11 cellular contexts compared by ENCODE assay signal in genomic region chr6:85670573-85670972, GRCh38. TPM values are rescaled to one million over a fixed set of nuclear protein-coding genes. Genes with fewer than 3 reads are reported as not detected.
DNase-seq lines count a peak whose midpoint lies in the region; ATAC-seq, FAIRE-seq and TF ChIP-seq lines count a peak whose summit lies in the region.
"Had no signal": no experiment of that assay in that cellular context is flagged by ENCODE, and none has a peak within 500 bp of the region (broad histone marks: within the 10 kb centered on the region; RNA-seq: fewer than 3 reads in every experiment).

No MANE protein-coding gene starts in this region.

- H3K23me2 ChIP-seq in H1 (ENCODE audit: low read depth, low read length), result no peaks in the 10 kb centered on the region

- H3K23ac ChIP-seq in H1 (ENCODE audit: insufficient read length), result no peak overlapping the region

- H3K79me1 ChIP-seq in H1 (ENCODE audit: low read depth, low read length), result no peaks in the 10 kb centered on the region

- H2BK12ac ChIP-seq in H1 (ENCODE audit: low read depth, low read length), result no peak overlapping the region

- H2BK5ac ChIP-seq in H1 (ENCODE audit: low read depth, low read length), result peak overlapping the region; percentile 76; the same call in 1 of the 2 replicates

- no peak overlapping the region for H3K4ac ChIP-seq in H1 (replicated peaks; ENCODE audit: insufficient read length, low read depth, low read length)

- no peak for ATAC-seq in HG03571 (IDR thresholded peaks at IDR 0.05; ENCODE audit: unreplicated experiment)
- ATAC-seq in HG03432 (IDR thresholded peaks at IDR 0.05; ENCODE audit: unreplicated experiment), result no peak

- H4K91ac ChIP-seq in H1 (replicated peaks; ENCODE audit: insufficient read length, low read length), result no peak overlapping the region

- H4K20me1 ChIP-seq in H1 (replicated peaks in 1 of 2; ENCODE audit: control insufficient read depth in 1 of 2, insufficient read depth in 2 of 2, low read length in 2 of 2), result peaks cover 5 to 10% of the 10 kb centered on the region in 2 experiments

- peak overlapping the region; percentile 18 for H3K27ac Mint-ChIP-seq in activated naive CD4-positive, alpha-beta T cell treated with anti-CD3 and anti-CD28 coated beads for 36 hours

- no peak overlapping the region for H4K8ac ChIP-seq in H1 (ENCODE audit: extremely low read depth, insufficient read depth, low read length)

- FAIRE-seq in H1 (lab: Jason Lieb, UNC), result no peak

- H3K27me3 Mint-ChIP-seq in activated naive CD4-positive, alpha-beta T cell treated with anti-CD3 and anti-CD28 coated beads for 36 hours (ENCODE audit: low read depth), result no peaks in the 10 kb centered on the region

- H3K4me3 ChIP-seq in H1 (ENCODE audit: extremely low read depth in 1 of 4, insufficient read depth in 2 of 4, low read depth in 3 of 4, low read length in 4 of 4) (no peak overlapping the region), spleen (no peak overlapping the region), transverse colon (no peak overlapping the region)

- H3K4me3 Mint-ChIP-seq in activated naive CD4-positive, alpha-beta T cell treated with anti-CD3 and anti-CD28 coated beads for 36 hours, result peak overlapping the region; percentile 21

- H2AK5ac ChIP-seq in H1 (ENCODE audit: low read depth, low read length), result peak overlapping the region; percentile 90; the same call in 1 of the 2 replicates

- H3K4me1 ChIP-seq in H1 (replicated peaks in 1 of 4; ENCODE audit: control insufficient read depth in 3 of 4, insufficient read depth in 4 of 4, low read length in 3 of 4) (peaks cover 0 to 6% (median 5%) of the 10 kb centered on the region in 4 experiments; a peak in 4 of 7 replicates), spleen (peaks cover 11 to 65% (median 37%) of the 10 kb centered on the region in 6 donors), transverse colon (peaks cover 6 to 30% (median 8%) of the 10 kb centered on the region in 4 donors)

- in situ Hi-C loops in transverse colon (cut with MboI; ENCODE audit: low pct_ligation_motif_present in 1 of 4, low pct_unique_long_range_greater_than_20kb in 1 of 4, low sequenced_read_pairs in 3 of 4), result no loop called here

- intact Hi-C loops in activated naive CD4-positive, alpha-beta T cell treated with anti-CD3 and anti-CD28 coated beads for 36 hours (cut with micrococcal nuclease), result loop anchor here (1.0 to 10.0 kb wide), 5 partner anchors 8 to 1806 kb away; partner anchors contain the start of gene ZNF292
- intact Hi-C loops in spleen (cut with DNase I; ENCODE audit: low total_unique reads) (loop anchor here (10.0 kb wide), 1 partner anchor 76 kb away; the partner anchor contains the start of gene SNX14), transverse colon (cut with DNase I; ENCODE audit: low total_unique reads) (loop anchor here (10.0 kb wide), 1 partner anchor 76 kb away; the partner anchor contains the start of gene SNX14)

- no peak overlapping the region for H3K14ac ChIP-seq in H1 (ENCODE audit: insufficient read length)

- CTCF ChIA-PET in activated naive CD4-positive, alpha-beta T cell treated with anti-CD3 and anti-CD28 coated beads for 36 hours (lab: Charles Lee), result interaction anchor here (0.6 to 1.8 kb wide), 4 partner anchors 8 to 183 kb away, joined by 3 to 7 read pairs (median 3); partner anchors contain the start of gene SYNCRIP
- CTCF ChIA-PET in H1 (lab: Charles Lee; ENCODE audit: partially characterized antibody), result interaction anchor here (0.8 to 1.2 kb wide), 2 partner anchors 18 to 26 kb away, joined by 3 read pairs; no protein-coding TSS in a partner anchor

- POLR2A ChIA-PET in H1 (lab: Charles Lee; ENCODE audit: partially characterized antibody), result interaction anchor here (0.7 to 11.0 kb wide), 4 partner anchors 8 to 75 kb away, joined by 3 to 890 read pairs (median 198); partner anchors contain the start of gene SYNCRIP

- no peak overlapping the region for H2BK20ac ChIP-seq in H1 (ENCODE audit: low read length)

- H4K5ac ChIP-seq in H1 (ENCODE audit: insufficient read length, low read depth, low read length), result no peak overlapping the region

- TF ChIP-seq EP300 in H1 (IDR thresholded peaks at IDR 0.05; ENCODE audit: borderline replicate concordance in 1 of 2, low read depth in 2 of 2, low read length in 2 of 2), result no peak
- no peak for TF ChIP-seq EP300 in transverse colon (IDR thresholded peaks at IDR 0.05; ENCODE audit: low read depth)

- H3K56ac ChIP-seq in H1 (replicated peaks; ENCODE audit: insufficient read length, low read depth, low read length), result no peak overlapping the region

- WGBS in H1 (ENCODE audit: extremely low coverage in 1 of 2, insufficient coverage in 1 of 2, insufficient read length in 1 of 2, insufficient replicate concordance in 2 of 2, low coverage in 1 of 2, low lambda C conversion rate in 2 of 2, missing lambda C conversion rate in 1 of 2), 2 experiments, result 81% methylated on average over 3 of the region's 3 CpGs; no CpG with 5 or more reads in 1 of the 2 experiments
- WGBS in spleen, 5 donors, result 64 to 72% (median 68%) methylated on average over 3 of the region's 3 CpGs
- WGBS in transverse colon (ENCODE audit: low coverage in 1 of 2), 2 donors, result 62 to 67% methylated on average over 3 of the region's 3 CpGs

- H2AFZ ChIP-seq in H1 (ENCODE audit: low read length), result no peak overlapping the region

- H2BK15ac ChIP-seq in H1 (ENCODE audit: low read length), result no peak overlapping the region

- H3K27ac ChIP-seq in H1 (ENCODE audit: low read depth, low read length) (no peak overlapping the region), spleen (peak overlapping the region in 7 of 8 donors; percentile 29 to 84 (median 64)), transverse colon (no peak overlapping the region)

- H3K36me3 Mint-ChIP-seq in activated naive CD4-positive, alpha-beta T cell treated with anti-CD3 and anti-CD28 coated beads for 36 hours (ENCODE audit: low read depth), result peaks cover 35% of the 10 kb centered on the region

- no peak for TF ChIP-seq RAD21 in H1 (IDR thresholded peaks at IDR 0.05 in 1 of 2, conservative IDR thresholded peaks at IDR 0.05 in 1 of 2; ENCODE audit: low read depth in 2 of 2, low read length in 2 of 2)

- H3K9ac ChIP-seq in H1 (replicated peaks in 1 of 4; ENCODE audit: extremely low read depth in 1 of 4, low read depth in 3 of 4, low read length in 3 of 4), result no peak overlapping the region

- TF ChIP-seq POLR2A in H1 (IDR thresholded peaks at IDR 0.05; ENCODE audit: control extremely low read depth in 1 of 2, low read depth in 2 of 2, low read length in 2 of 2) (peak in 1 of 2 experiments; percentile 42; a peak in 1 of 3 replicates), spleen (IDR thresholded peaks at IDR 0.05) (no peak), transverse colon (IDR thresholded peaks at IDR 0.05) (no peak)

- no peak overlapping the region for H3K18ac ChIP-seq in H1 (ENCODE audit: extremely low read depth, low read length)

- H3K4me1 Mint-ChIP-seq in activated naive CD4-positive, alpha-beta T cell treated with anti-CD3 and anti-CD28 coated beads for 36 hours (ENCODE audit: low read depth), result peaks cover 58% of the 10 kb centered on the region

- no peaks in the 10 kb centered on the region for H3K9me3 ChIP-seq in H1 (ENCODE audit: insufficient read depth in 2 of 2, low read depth in 1 of 2, low read length in 1 of 2)
- no peaks in the 10 kb centered on the region for H3K9me3 ChIP-seq in spleen
- no peaks in the 10 kb centered on the region for H3K9me3 ChIP-seq in transverse colon

- peaks cover 0 to 18% (median 8%) of the 10 kb centered on the region in 4 experiments; a peak in 4 of 8 replicates for H3K36me3 ChIP-seq in H1 (ENCODE audit: control insufficient read depth in 2 of 4, insufficient read depth in 4 of 4, low read length in 3 of 4)
- peaks cover 0 to 26% (median 2%) of the 10 kb centered on the region in 6 donors for H3K36me3 ChIP-seq in spleen
- no peaks in the 10 kb centered on the region for H3K36me3 ChIP-seq in transverse colon

- no peak for TF ChIP-seq CTCF in H1 (IDR thresholded peaks at IDR 0.05; ENCODE audit: control extremely low read depth in 1 of 3, insufficient read depth in 1 of 3, low read depth in 1 of 3, low read length in 3 of 3)
- no peak for TF ChIP-seq CTCF in spleen (IDR thresholded peaks at IDR 0.05 in 8 of 11, conservative IDR thresholded peaks at IDR 0.05 in 3 of 11)
- TF ChIP-seq CTCF in transverse colon (IDR thresholded peaks at IDR 0.05), result no peak

- no peak for DNase-seq in activated naive CD4-positive, alpha-beta T cell treated with anti-CD3 and anti-CD28 coated beads for 36 hours
- no peak for DNase-seq in activated naive CD4-positive, alpha-beta T cell treated with Interleukin-2 at 50 U/mL for 16 hours
- DNase-seq in RPMI7951 (ENCODE audit: low read depth) (peak; percentile 56), H1 (ENCODE audit: low read depth in 1 of 2, low spot score in 2 of 2) (no peak), spleen (no peak), transverse colon (no peak)
- DNase-seq: DMS153, nucleus accumbens, RPMI8226 had no signal

- H3K27me3 ChIP-seq in H1 (replicated peaks in 1 of 4; ENCODE audit: control insufficient read depth in 3 of 4, extremely low read depth in 1 of 4, insufficient read depth in 3 of 4, low read length in 3 of 4), result no peaks in the 10 kb centered on the region
- no peaks in the 10 kb centered on the region for H3K27me3 ChIP-seq in spleen (replicated peaks in 1 of 7)
- H3K27me3 ChIP-seq in transverse colon, result no peaks in the 10 kb centered on the region

- H2BK120ac ChIP-seq in H1 (replicated peaks; ENCODE audit: low read depth, low read length), result no peak overlapping the region

- peak overlapping the region in 1 of 2 experiments; percentile 43; a peak in 1 of 4 replicates for H3K4me2 ChIP-seq in H1 (ENCODE audit: insufficient read depth in 1 of 2, low read depth in 2 of 2, low read length in 2 of 2)

- peaks cover 0 to 26% of the 10 kb centered on the region in 2 experiments; a peak in 3 of 4 replicates for H3K79me2 ChIP-seq in H1 (ENCODE audit: control insufficient read depth in 1 of 2, insufficient read depth in 2 of 2, low read length in 2 of 2)

- no peaks in the 10 kb centered on the region for H3K9me3 Mint-ChIP-seq in activated naive CD4-positive, alpha-beta T cell treated with anti-CD3 and anti-CD28 coated beads for 36 hours

RNA-seq across cellular contexts. Expression of gene SYNCRIP, which starts 27.9 kb away (rescaled TPM):
- total RNA-seq in activated naive CD4-positive, alpha-beta T cell treated with anti-CD3 and anti-CD28 coated beads for 36 hours, result 100 to 1,000 TPM; 106 to 109 TPM
- 74.5 and 80.5 TPM in 2 replicates for total RNA-seq in RPMI7951 (2014; rRNA removed; shearing (Covaris generic))
- 206 and 219 TPM in 2 replicates for total RNA-seq in H1 (2021; fragmentation: NEBNext Ultra II Directional; extraction: Animal tissue kit (Norgen Biotek cat#: 25700))
- polyA plus RNA-seq in H1 (2011; rRNA removed), result 14.7 and 16.8 TPM in 2 replicates
- 25.9 TPM for polyA plus RNA-seq in H1 (2011; cell fraction: cytosol; rRNA removed)
- 11.5 TPM for polyA plus RNA-seq in H1 (2011; cell fraction: nucleus; rRNA removed)
- polyA plus RNA-seq in H1 (2012, experiment 1 of 2), result 117 to 198 TPM (median 139 TPM) in 4 replicates
- polyA plus RNA-seq in H1 (2012, experiment 2 of 2), result 27.7 TPM
- polyA plus RNA-seq in H1 (2013, experiment 1 of 2), result 135 TPM
- 140 TPM for polyA plus RNA-seq in H1 (2013, experiment 2 of 2)
- polyA minus RNA-seq in H1 (2011; rRNA and poly(A)+ RNA removed), result 15.6 and 29.3 TPM in 2 replicates
- 29.4 TPM for polyA minus RNA-seq in H1 (2011; cell fraction: cytosol; rRNA and poly(A)+ RNA removed)
- polyA minus RNA-seq in H1 (2011; cell fraction: nucleus; rRNA and poly(A)+ RNA removed), result 48.2 TPM
- 10 to 100 TPM; 60.0 to 92.1 (median 75.7) TPM for total RNA-seq in spleen
- polyA plus RNA-seq in spleen, result 10 to 100 TPM; 21.2 to 33.7 (median 29.0) TPM
- total RNA-seq in transverse colon, result 10 to 100 TPM; 27.7 to 84.8 (median 41.9) TPM

Comparison
In these comparisons a context has a peak if more than half of its experiments do, and no peak if none do; other contexts are left out.
1. H3K27ac ChIP-seq: peak in spleen (7 of 8); none in H1 (single experiment) and transverse colon (0 of 4).